In the genomic region with DNA sequence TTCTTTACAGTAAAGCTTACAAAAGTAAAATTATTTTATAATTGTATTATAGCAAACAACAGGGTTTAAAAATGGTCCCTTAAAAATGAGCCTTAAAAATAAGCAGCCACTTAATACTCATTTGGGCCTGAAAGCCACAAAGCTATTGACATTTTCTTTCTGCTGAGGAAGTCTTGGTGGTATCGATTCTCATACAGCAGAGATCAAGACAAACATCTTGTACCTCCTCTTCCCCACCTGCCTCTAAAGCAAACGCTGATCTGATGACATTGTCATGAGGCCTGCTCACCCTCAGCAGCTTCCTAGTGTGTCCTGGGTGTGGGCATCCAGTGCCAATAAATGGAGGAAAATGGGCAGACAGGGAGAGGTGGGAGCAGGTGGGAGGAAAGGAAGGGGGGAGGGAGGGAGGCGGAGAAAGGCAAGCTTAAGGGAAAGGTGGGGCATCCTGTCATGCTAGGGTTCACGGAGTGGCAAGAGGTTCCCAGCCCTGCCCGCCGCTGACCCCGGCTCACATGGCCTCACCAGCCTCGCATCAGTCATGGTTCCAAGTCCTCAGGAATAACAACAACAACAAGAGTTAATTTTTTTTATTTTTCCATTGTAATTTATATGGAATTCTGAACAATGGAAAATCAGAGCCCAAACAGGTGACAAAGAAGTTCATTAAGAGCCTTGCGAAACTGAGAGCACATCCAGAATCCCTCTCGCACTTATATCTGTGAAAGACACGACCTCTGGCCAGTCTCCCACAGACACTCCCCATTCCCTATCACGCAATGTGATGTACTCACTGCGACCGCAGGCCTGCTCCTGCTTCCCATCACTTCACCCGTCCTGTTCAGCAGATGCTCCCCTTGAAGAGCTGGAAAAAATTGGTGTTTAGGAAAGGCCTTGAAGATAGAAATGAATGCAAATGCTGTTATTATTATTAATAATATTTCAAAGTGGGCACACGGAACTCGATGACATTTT, we compare ENCODE assay signal across 12 cellular contexts. TPM values are rescaled to one million over a fixed set of nuclear protein-coding genes. Genes with fewer than 3 reads are reported as not detected.
DNase-seq lines count a peak whose midpoint lies in the region; ATAC-seq and TF ChIP-seq lines count a peak whose summit lies in the region.
"Had no signal": no experiment of that assay in that cellular context is flagged by ENCODE, and none has a peak within 500 bp of the region (broad histone marks: within the 10 kb centered on the region; RNA-seq: fewer than 3 reads in every experiment).

No MANE protein-coding gene starts in this region.

- peaks cover 20% of the 10 kb centered on the region for H3K27me3 Mint-ChIP-seq in nephron progenitor cell (ENCODE audit: low read depth, poor library complexity)

- no peaks in the 10 kb centered on the region for H3K4me1 ChIP-seq in lower lobe of right lung
- H3K4me1 ChIP-seq: foreskin keratinocyte had no signal

- DNase-seq in activated CD8-positive, alpha-beta memory T cell treated with anti-CD3 and anti-CD28 coated beads for 24 hours, result peak; percentile 49
- no peak for DNase-seq in activated CD8-positive, alpha-beta memory T cell treated with anti-CD3 and anti-CD28 coated beads, Interleukin-2, amount 50 U/mL, for 48 hours
- DNase-seq in GM12865 (ENCODE audit: low read depth) (peak; percentile 71), NCI-H69 (lab: John Stamatoyannopoulos, UW) (peak; percentile 78), lower lobe of right lung (peak; percentile 14), NCI-H2107 treated with DMSO at 0.1 percent for 48 hours (lab: John Stamatoyannopoulos, UW; ENCODE audit: unreplicated experiment) (no peak), nephron progenitor cell (no peak)
- DNase-seq: foreskin keratinocyte, NCI-H1048 had no signal

- H3K36me3 ChIP-seq in lower lobe of right lung, result no peaks in the 10 kb centered on the region

- H3K27me3 ChIP-seq in lower lobe of right lung (ENCODE audit: low read depth), result no peaks in the 10 kb centered on the region

- TF ChIP-seq CTCF in GM12865 (IDR thresholded peaks at IDR 0.05; ENCODE audit: insufficient read depth, low read depth, low read length, missing control alignments) (no peak), lower lobe of right lung (IDR thresholded peaks at IDR 0.05) (no peak), nephron progenitor cell (IDR thresholded peaks at IDR 0.05) (no peak)

- no peaks in the 10 kb centered on the region for H3K36me3 Mint-ChIP-seq in nephron progenitor cell (ENCODE audit: low read depth)
- H3K36me3 Mint-ChIP-seq: stimulated activated effector memory CD8-positive, alpha-beta T cell treated with anti-CD3 and anti-CD28 coated beads, Interleukin-12 subunit alpha, Interleukin-12 subunit beta, amount 100 ng/mL, for 72 hours had no signal

- no peak overlapping the region for H3K4me3 Mint-ChIP-seq in nephron progenitor cell
- H3K4me3 Mint-ChIP-seq: central memory CD8-positive, alpha-beta T cell; stimulated activated effector memory CD8-positive, alpha-beta T cell treated with anti-CD3 and anti-CD28 coated beads, Interleukin-12 subunit alpha, Interleukin-12 subunit beta, amount 100 ng/mL, for 72 hours had no signal

- no peak for ATAC-seq in lower lobe of right lung
- ATAC-seq in HG03175 (IDR thresholded peaks at IDR 0.05; ENCODE audit: unreplicated experiment), result no peak
- ATAC-seq: foreskin keratinocyte; stimulated activated effector memory CD8-positive, alpha-beta T cell treated with anti-CD3 and anti-CD28 coated beads, Interleukin-12 subunit alpha, Interleukin-12 subunit beta, amount 100 ng/mL, for 72 hours had no signal

- H3K9me3 Mint-ChIP-seq in nephron progenitor cell, result peaks cover 11% of the 10 kb centered on the region
- H3K9me3 Mint-ChIP-seq: central memory CD8-positive, alpha-beta T cell; stimulated activated effector memory CD8-positive, alpha-beta T cell treated with anti-CD3 and anti-CD28 coated beads, Interleukin-12 subunit alpha, Interleukin-12 subunit beta, amount 100 ng/mL, for 72 hours had no signal

- no peaks in the 10 kb centered on the region for H3K9me3 ChIP-seq in lower lobe of right lung

- no peak overlapping the region for H3K4me3 ChIP-seq in GM12865 (ENCODE audit: low read depth, low read length)
- H3K4me3 ChIP-seq in lower lobe of right lung, result no peak overlapping the region

- peaks cover 45% of the 10 kb centered on the region for H3K4me1 Mint-ChIP-seq in nephron progenitor cell
- H3K4me1 Mint-ChIP-seq: central memory CD8-positive, alpha-beta T cell; stimulated activated effector memory CD8-positive, alpha-beta T cell treated with anti-CD3 and anti-CD28 coated beads, Interleukin-12 subunit alpha, Interleukin-12 subunit beta, amount 100 ng/mL, for 72 hours had no signal

- intact Hi-C loops in lower lobe of right lung (cut with DNase I), result no loop called here

- H3K27ac ChIP-seq in lower lobe of right lung, result no peak overlapping the region
- H3K27ac ChIP-seq: foreskin keratinocyte had no signal

- H3K27ac Mint-ChIP-seq in nephron progenitor cell, result no peak overlapping the region
- H3K27ac Mint-ChIP-seq: stimulated activated effector memory CD8-positive, alpha-beta T cell treated with anti-CD3 and anti-CD28 coated beads, Interleukin-12 subunit alpha, Interleukin-12 subunit beta, amount 100 ng/mL, for 72 hours had no signal

RNA-seq across cellular contexts. Expression of gene ATP11A, which starts 15.1 kb away (rescaled TPM):
- 281 TPM for total RNA-seq in lower lobe of right lung

Comparison
In these comparisons a context has a peak if more than half of its experiments do, and no peak if none do; other contexts are left out.
1. DNase-seq: peak in activated CD8-positive, alpha-beta memory T cell treated with anti-CD3 and anti-CD28 coated beads for 24 hours (single experiment), GM12865 (single experiment), NCI-H69 (single experiment) and lower lobe of right lung (single experiment); none in activated CD8-positive, alpha-beta memory T cell treated with anti-CD3 and anti-CD28 coated beads, Interleukin-2, amount 50 U/mL, for 48 hours (single experiment), NCI-H2107 treated with DMSO at 0.1 percent for 48 hours (single experiment) and nephron progenitor cell (single experiment).